In genomic region chr3:7607669-7608068, GRCh38 we compare ENCODE assay signal across 15 cellular contexts.
DNase-seq lines count a peak whose midpoint lies in the region; ATAC-seq and TF ChIP-seq lines count a peak whose summit lies in the region.
"Had no signal": no experiment of that assay in that cellular context is flagged by ENCODE, and none has a peak within 500 bp of the region (broad histone marks: within the 10 kb centered on the region; RNA-seq: fewer than 3 reads in every experiment).

No MANE protein-coding gene starts in this region.

- peak; percentile 15 to 33 for DNase-seq in Kasumi-1 (lab: John Stamatoyannopoulos, UW)
- peak; percentile 40 for DNase-seq in NOMO-1 treated with dmso at 0.1 percent for 144 hours (lab: John Stamatoyannopoulos, UW; ENCODE audit: unreplicated experiment)
- DNase-seq in upper lobe of right lung, result no peak
- DNase-seq: CD8-positive, alpha-beta T cell; NCI-H1092; NCI-H1436; NCI-H187 treated with DMSO at 0.1 percent for 48 hours; NCI-H2107; SJCRH30 had no signal

- intact Hi-C loops in upper lobe of right lung (cut with DNase I), result no loop called here

- H3K27me3 ChIP-seq in upper lobe of right lung, result no peaks in the 10 kb centered on the region
- H3K27me3 ChIP-seq: BLaER1, SJCRH30 had no signal

- TF ChIP-seq CTCF in upper lobe of right lung (IDR thresholded peaks at IDR 0.05), result no peak

- no peaks in the 10 kb centered on the region for H3K4me1 ChIP-seq in upper lobe of right lung
- H3K4me1 ChIP-seq: BLaER1, SJCRH30 had no signal

- H3K9me3 ChIP-seq in upper lobe of right lung, result no peaks in the 10 kb centered on the region
- H3K9me3 ChIP-seq: BLaER1, SJCRH30 had no signal

- ATAC-seq in GM19324 (IDR thresholded peaks at IDR 0.05; ENCODE audit: low FRiP score, unreplicated experiment) (peak; percentile 10), upper lobe of right lung (peak; percentile 31), GM21723 (IDR thresholded peaks at IDR 0.05; ENCODE audit: unreplicated experiment) (no peak), GM21447 (IDR thresholded peaks at IDR 0.05; ENCODE audit: unreplicated experiment) (no peak), GM21367 (IDR thresholded peaks at IDR 0.05; ENCODE audit: unreplicated experiment) (no peak)
- ATAC-seq: CD8-positive, alpha-beta T cell; K562 had no signal

- no peak overlapping the region for H3K27ac ChIP-seq in upper lobe of right lung
- H3K27ac ChIP-seq: BLaER1, SJCRH30 had no signal

- no peaks in the 10 kb centered on the region for H3K36me3 ChIP-seq in upper lobe of right lung
- H3K36me3 ChIP-seq: BLaER1, SJCRH30 had no signal

- no peak overlapping the region for H3K4me3 ChIP-seq in upper lobe of right lung
- H3K4me3 ChIP-seq: BLaER1, K562, SJCRH30 had no signal

Comparison
In these comparisons a context has a peak if more than half of its experiments do, and no peak if none do; other contexts are left out.
1. ATAC-seq: peak in GM19324 (single experiment) and upper lobe of right lung (single experiment); none in GM21723 (single experiment), GM21447 (single experiment) and GM21367 (single experiment).